ENCODE assay signal across 7 cellular contexts in the genomic region with DNA sequence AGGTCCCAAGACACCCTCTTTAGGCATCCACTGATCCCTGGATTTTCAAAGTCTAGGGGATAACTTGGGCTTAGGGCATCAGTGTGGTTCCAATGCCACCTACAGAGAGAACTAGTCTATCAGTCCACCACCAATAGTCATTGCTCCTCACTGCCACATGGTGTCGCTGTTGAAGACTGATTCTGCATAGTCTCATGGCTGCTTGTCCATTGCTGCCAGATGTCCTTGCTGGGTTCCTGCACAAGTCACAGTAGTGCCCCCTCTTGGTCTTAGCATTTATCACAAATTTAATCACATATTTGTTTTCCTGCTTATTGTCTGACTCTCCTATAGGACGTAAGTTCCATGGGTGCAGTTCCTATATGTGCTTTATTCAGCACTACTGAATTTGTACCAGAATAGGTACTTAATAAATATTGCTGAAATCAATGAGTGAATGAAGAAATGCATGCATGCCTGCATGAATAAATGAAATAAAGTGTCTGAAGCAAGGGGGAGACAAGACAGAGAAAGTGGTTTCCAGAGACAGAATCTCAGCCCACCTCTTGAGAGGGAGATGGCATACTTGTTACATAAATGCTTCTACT. TPM values are rescaled to one million over a fixed set of nuclear protein-coding genes. Genes with fewer than 3 reads are reported as not detected.
DNase-seq lines count a peak whose midpoint lies in the region; TF ChIP-seq lines count a peak whose summit lies in the region.

No MANE protein-coding gene starts in this region.

- intact Hi-C loops in colonic mucosa (cut with DNase I): no loop called here

- H3K9me3 Mint-ChIP-seq in nephron: peaks cover 32% of the 10 kb centered on the region

- no peak overlapping the region for H3K4me3 Mint-ChIP-seq in nephron

- H3K36me3 Mint-ChIP-seq in nephron (ENCODE audit: low read depth): no peaks in the 10 kb centered on the region

- no peaks in the 10 kb centered on the region for H3F3A ChIP-seq in MM.1S (ENCODE audit: insufficient read depth, low read length)

- H3K4me3 ChIP-seq in MM.1S (ENCODE audit: low read length): no peak overlapping the region
- H3K4me3 ChIP-seq in colonic mucosa: no peak overlapping the region

- no peaks in the 10 kb centered on the region for H3K79me2 ChIP-seq in MM.1S (ENCODE audit: low read length)

- DNase-seq in GF-D8 (lab: John Stamatoyannopoulos, UW) (peak; percentile 43), MM.1S (peak; percentile 65), T-helper 9 cell (peak; percentile 23), colonic mucosa (peak; percentile 39), NCI-H1092 treated with DMSO at 0.1 percent for 48 hours (lab: John Stamatoyannopoulos, UW) (no peak), epidermal melanocyte (ENCODE audit: insufficient read length, low spot score) (no peak)

- no peak overlapping the region for H3K9ac ChIP-seq in MM.1S (ENCODE audit: low read length)
- H3K9ac ChIP-seq in colonic mucosa (ENCODE audit: low read depth in 2 of 2, low read length in 2 of 2): no peak overlapping the region

- TF ChIP-seq CTCF in MM.1S (IDR thresholded peaks at IDR 0.05; ENCODE audit: low read length) (peak; percentile 79), colonic mucosa (IDR thresholded peaks at IDR 0.05) (peak; percentile 45), nephron (IDR thresholded peaks at IDR 0.05; ENCODE audit: unreplicated experiment in 3 of 3) (peak in 2 of 3 experiments; percentile 25 to 35)

- H3K4me1 Mint-ChIP-seq in nephron: no peaks in the 10 kb centered on the region

- H3K4me2 ChIP-seq in MM.1S (ENCODE audit: low read depth, low read length): no peak overlapping the region

- H3K27ac ChIP-seq in MM.1S (ENCODE audit: low read length): no peak overlapping the region
- no peak overlapping the region for H3K27ac ChIP-seq in colonic mucosa

- no peak overlapping the region for H3K27ac Mint-ChIP-seq in nephron

- H3K27me3 Mint-ChIP-seq in nephron (ENCODE audit: low read depth): peaks cover 5% of the 10 kb centered on the region

- no peaks in the 10 kb centered on the region for H3K9me3 ChIP-seq in MM.1S (replicated peaks; ENCODE audit: insufficient read depth, low read length)
- no peaks in the 10 kb centered on the region for H3K9me3 ChIP-seq in colonic mucosa

- no peaks in the 10 kb centered on the region for H3K9me2 ChIP-seq in MM.1S (replicated peaks; ENCODE audit: insufficient read depth, low read length)

- no peaks in the 10 kb centered on the region for H4K20me1 ChIP-seq in MM.1S (ENCODE audit: insufficient read depth, low read length)

- H3K4me1 ChIP-seq in MM.1S (ENCODE audit: low read length) (peaks cover 3% of the 10 kb centered on the region), colonic mucosa (no peaks in the 10 kb centered on the region)

- H2AFZ ChIP-seq in MM.1S (ENCODE audit: low read length): no peak overlapping the region

- H3K36me3 ChIP-seq in MM.1S (replicated peaks; ENCODE audit: insufficient read depth, low read length) (no peaks in the 10 kb centered on the region), colonic mucosa (no peaks in the 10 kb centered on the region)

- H3K27me3 ChIP-seq in MM.1S (replicated peaks; ENCODE audit: insufficient read depth, low read length) (no peaks in the 10 kb centered on the region), colonic mucosa (no peaks in the 10 kb centered on the region)

RNA-seq across cellular contexts. Expression of gene RALY, which starts 45.9 kb away (rescaled TPM):
- 100 to 1,000 TPM; 196 to 212 TPM for total RNA-seq in colonic mucosa

Comparison
In these comparisons a context has a peak if more than half of its experiments do, and no peak if none do; other contexts are left out.
1. DNase-seq: peak in GF-D8 (single experiment), MM.1S (single experiment), T-helper 9 cell (single experiment) and colonic mucosa (single experiment); none in NCI-H1092 treated with DMSO at 0.1 percent for 48 hours (single experiment) and epidermal melanocyte (single experiment).
2. Peak in every context shown above with its lines, with median percentiles within 50 percentile points of each other: CTCF ChIP-seq.